In the genomic region with DNA sequence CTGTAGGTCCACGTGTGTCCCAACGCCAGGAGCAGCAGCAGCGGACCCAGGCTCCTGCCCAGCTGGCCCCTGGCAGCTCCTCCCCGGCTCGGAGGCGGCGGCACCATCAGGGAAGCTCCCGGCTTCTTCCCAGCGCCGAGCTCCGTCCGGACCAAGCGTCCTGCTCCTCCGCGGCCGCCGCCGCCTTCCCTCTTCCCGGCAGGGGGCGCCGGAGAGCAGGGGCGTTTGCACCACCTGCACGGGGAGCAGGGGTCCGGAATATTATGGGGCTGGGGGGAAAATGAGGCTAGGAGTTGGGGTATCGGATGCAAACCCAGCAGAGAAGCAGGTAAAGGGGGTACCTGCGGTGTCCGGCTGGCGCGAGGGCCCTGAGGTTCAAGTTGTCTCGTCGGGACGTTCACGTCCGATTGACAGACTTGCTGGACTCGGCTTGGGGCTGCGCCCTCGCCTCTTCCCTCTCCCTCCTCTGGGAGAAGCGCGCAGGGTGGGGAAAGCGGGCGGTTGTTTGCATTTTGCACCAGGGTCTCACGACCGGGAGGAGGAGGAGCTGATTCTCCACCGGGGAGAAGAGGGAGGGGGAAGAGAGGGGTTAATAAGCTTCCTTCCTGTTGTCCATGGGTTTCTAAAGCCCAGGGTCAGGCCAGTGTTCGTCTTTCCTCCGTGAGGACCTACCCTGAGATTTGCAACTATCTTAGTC, we compare ENCODE assay signal across 8 cellular contexts. TPM values are rescaled to one million over a fixed set of nuclear protein-coding genes. Genes with fewer than 3 reads are reported as not detected.
A peak's percentile ranks its signal among the peaks of the same experiment; 100 is the strongest.
DNase-seq lines count a peak whose midpoint lies in the region; ATAC-seq and TF ChIP-seq lines count a peak whose summit lies in the region.

A gene (minus strand): TSS at position 188 of the 697 bp plus-strand sequence.

- H3K79me2 ChIP-seq in fibroblast of lung (ENCODE audit: control insufficient read depth, insufficient read depth, low read length) (peaks cover 51% of the 10 kb centered on the region), neural cell (replicated peaks; ENCODE audit: insufficient read depth, low read length) (no peaks in the 10 kb centered on the region)

- CTCF ChIA-PET in WTC11 (lab: Charles Lee), result interaction anchor here (0.6 to 2.7 kb wide), 98 partner anchors 10 to 1495 kb away, joined by 3 to 128 read pairs (median 4); a partner anchor contains a TSS

- peak within 1 kb of the TSS; percentile 82 for H3K4me3 ChIP-seq in AG09309 (ENCODE audit: control insufficient read depth, low read depth, low read length)
- peak within 1 kb of the TSS; percentile 85 for H3K4me3 ChIP-seq in HUES6 (ENCODE audit: low read depth, low read length)
- peak within 1 kb of the TSS; percentile 70 to 94 (median 90) for H3K4me3 ChIP-seq in fibroblast of lung (replicated peaks in 1 of 4; ENCODE audit: control extremely low read depth in 1 of 4, insufficient read depth in 1 of 4, low read depth in 3 of 4, low read length in 4 of 4)
- peak within 1 kb of the TSS; percentile 79 for H3K4me3 ChIP-seq in neural cell (ENCODE audit: low read length)
- H3K4me3 ChIP-seq in urinary bladder (ENCODE audit: low read depth, low read length), result peak within 1 kb of the TSS; percentile 12

- no peaks in the 10 kb centered on the region for H3K9me3 ChIP-seq in HUES6 (ENCODE audit: control insufficient read depth, insufficient read depth, low read depth, low read length)
- H3K9me3 ChIP-seq in fibroblast of lung (ENCODE audit: control insufficient read depth, insufficient read depth, low read depth, low read length), result no peaks in the 10 kb centered on the region
- H3K9me3 ChIP-seq in neural cell (ENCODE audit: low read length), result no peaks in the 10 kb centered on the region

- peaks cover 3% of the 10 kb centered on the region for H3F3A ChIP-seq in neural cell (ENCODE audit: insufficient read depth, low read length, poor library complexity, severe bottlenecking)

- no peak for TF ChIP-seq EP300 in neural cell (conservative IDR thresholded peaks at IDR 0.05; ENCODE audit: poor library complexity, severe bottlenecking)

- WGBS in urinary bladder, result under 1% methylated on average over 46 of the region's 46 CpGs

- peaks cover 72% of the 10 kb centered on the region for H3K4me1 Mint-ChIP-seq in WTC11

- peak; percentile 98 for TF ChIP-seq CTCF in AG09309 (IDR thresholded peaks at IDR 0.05; ENCODE audit: control insufficient read depth, insufficient read depth, low read depth, low read length, missing control alignments)
- TF ChIP-seq CTCF in WTC11 (IDR thresholded peaks at IDR 0.05), result peak; percentile 95
- TF ChIP-seq CTCF in fibroblast of lung (conservative IDR thresholded peaks at IDR 0.05 in 1 of 2, IDR thresholded peaks at IDR 0.05 in 1 of 2; ENCODE audit: low read depth in 1 of 2, low read length in 2 of 2), result peak; percentile 82 to 95
- TF ChIP-seq CTCF in neural cell (IDR thresholded peaks at IDR 0.05; ENCODE audit: poor library complexity, severe bottlenecking), result peak; percentile 81

- peak within 1 kb of the TSS; percentile 72 for H3K4me3 Mint-ChIP-seq in WTC11

- H3K27ac ChIP-seq in HUES6 (ENCODE audit: low read depth, low read length), result no peak within 1 kb of the TSS
- peak within 1 kb of the TSS; percentile 92 for H3K27ac ChIP-seq in fibroblast of lung (ENCODE audit: insufficient read depth, low read length)
- H3K27ac ChIP-seq in neural cell (ENCODE audit: low read length), result no peak within 1 kb of the TSS
- no peak within 1 kb of the TSS for H3K27ac ChIP-seq in urinary bladder (ENCODE audit: low read depth)

- peak within 1 kb of the TSS; percentile 74 for H3K9ac ChIP-seq in HUES6 (ENCODE audit: low read length)
- H3K9ac ChIP-seq in fibroblast of lung (ENCODE audit: insufficient read depth, low read length), result peak within 1 kb of the TSS; percentile 89
- peak within 1 kb of the TSS; percentile 49 for H3K9ac ChIP-seq in neural cell (ENCODE audit: low read length)

- no peak within 1 kb of the TSS for H3K27ac Mint-ChIP-seq in WTC11

- H3K4me1 ChIP-seq in HUES6 (ENCODE audit: control insufficient read depth, insufficient read depth, low read length) (peaks cover 24% of the 10 kb centered on the region), fibroblast of lung (ENCODE audit: control insufficient read depth, extremely low read depth, insufficient read depth, low read length) (peaks cover 2% of the 10 kb centered on the region), urinary bladder (ENCODE audit: insufficient read depth) (no peaks in the 10 kb centered on the region)

- H3K9me2 ChIP-seq in neural cell (ENCODE audit: insufficient read depth, low read length), result no peaks in the 10 kb centered on the region

- peaks cover 64% of the 10 kb centered on the region for H3K27me3 Mint-ChIP-seq in WTC11 (ENCODE audit: low read depth)

- H3K36me3 Mint-ChIP-seq in WTC11, result no peaks in the 10 kb centered on the region

- H3K36me3 ChIP-seq in HUES6 (ENCODE audit: control insufficient read depth, insufficient read depth, low read length) (no peaks in the 10 kb centered on the region), fibroblast of lung (ENCODE audit: control insufficient read depth, insufficient read depth, low read length) (peaks cover 2% of the 10 kb centered on the region), neural cell (ENCODE audit: insufficient read depth, low read length) (no peaks in the 10 kb centered on the region), urinary bladder (ENCODE audit: insufficient read depth) (no peaks in the 10 kb centered on the region)

- POLR2A ChIA-PET in WTC11 (lab: Charles Lee), result interaction anchor here (1.0 to 1.8 kb wide), 5 partner anchors 17 to 237 kb away, joined by 3 to 7 read pairs (median 4); a partner anchor contains a TSS

- H2AFZ ChIP-seq in fibroblast of lung (ENCODE audit: low read length) (peak within 1 kb of the TSS; percentile 65), neural cell (ENCODE audit: low read depth, low read length) (peak within 1 kb of the TSS; percentile 3)

- H3K9me3 Mint-ChIP-seq in WTC11, result no peaks in the 10 kb centered on the region

- peak; percentile 72 for ATAC-seq in GM18868 (IDR thresholded peaks at IDR 0.05; ENCODE audit: unreplicated experiment)
- peak; percentile 80 for ATAC-seq in WTC11
- ATAC-seq in HG03108 (IDR thresholded peaks at IDR 0.05; ENCODE audit: unreplicated experiment), result no peak

- H4K20me1 ChIP-seq in fibroblast of lung (ENCODE audit: control insufficient read depth, extremely low read depth, insufficient read depth, low read length) (no peaks in the 10 kb centered on the region), neural cell (ENCODE audit: insufficient read depth) (no peaks in the 10 kb centered on the region)

- peak; percentile 44 for TF ChIP-seq RAD21 in neural cell (conservative IDR thresholded peaks at IDR 0.05)

- H3K4me2 ChIP-seq in fibroblast of lung (ENCODE audit: extremely low read depth, insufficient read depth, low read length) (peak within 1 kb of the TSS; percentile 88), neural cell (ENCODE audit: low read length) (peak within 1 kb of the TSS; percentile 75)

- H3K27me3 ChIP-seq in HUES6 (ENCODE audit: control insufficient read depth, insufficient read depth, low read length), result peaks cover 60% of the 10 kb centered on the region
- H3K27me3 ChIP-seq in fibroblast of lung (ENCODE audit: control insufficient read depth, insufficient read depth, low read length), result no peaks in the 10 kb centered on the region
- H3K27me3 ChIP-seq in neural cell (ENCODE audit: insufficient read depth, low read depth, low read length), result peaks cover 62% of the 10 kb centered on the region

- DNase-seq in AG09309 (ENCODE audit: low read depth), result no peak
- peak; percentile 92 for DNase-seq in WTC11 (ENCODE audit: low spot score)
- DNase-seq in fibroblast of lung (ENCODE audit: low read depth in 2 of 2), result peak; percentile 71 to 81

TF ChIP-seq in WTC11, 78 proteins besides CTCF, POLR2A, EP300 and RAD21 (continues in another document):
- TF ChIP-seq, protein P1, sequence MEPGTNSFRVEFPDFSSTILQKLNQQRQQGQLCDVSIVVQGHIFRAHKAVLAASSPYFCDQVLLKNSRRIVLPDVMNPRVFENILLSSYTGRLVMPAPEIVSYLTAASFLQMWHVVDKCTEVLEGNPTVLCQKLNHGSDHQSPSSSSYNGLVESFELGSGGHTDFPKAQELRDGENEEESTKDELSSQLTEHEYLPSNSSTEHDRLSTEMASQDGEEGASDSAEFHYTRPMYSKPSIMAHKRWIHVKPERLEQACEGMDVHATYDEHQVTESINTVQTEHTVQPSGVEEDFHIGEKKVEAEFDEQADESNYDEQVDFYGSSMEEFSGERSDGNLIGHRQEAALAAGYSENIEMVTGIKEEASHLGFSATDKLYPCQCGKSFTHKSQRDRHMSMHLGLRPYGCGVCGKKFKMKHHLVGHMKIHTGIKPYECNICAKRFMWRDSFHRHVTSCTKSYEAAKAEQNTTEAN (CRISPR knock-in tag; IDR thresholded peaks at IDR 0.05), result no peak

TF ChIP-seq in neural cell, 6 proteins besides CTCF, POLR2A, EP300 and RAD21 (continues in another document):
- TF ChIP-seq, protein P2, sequence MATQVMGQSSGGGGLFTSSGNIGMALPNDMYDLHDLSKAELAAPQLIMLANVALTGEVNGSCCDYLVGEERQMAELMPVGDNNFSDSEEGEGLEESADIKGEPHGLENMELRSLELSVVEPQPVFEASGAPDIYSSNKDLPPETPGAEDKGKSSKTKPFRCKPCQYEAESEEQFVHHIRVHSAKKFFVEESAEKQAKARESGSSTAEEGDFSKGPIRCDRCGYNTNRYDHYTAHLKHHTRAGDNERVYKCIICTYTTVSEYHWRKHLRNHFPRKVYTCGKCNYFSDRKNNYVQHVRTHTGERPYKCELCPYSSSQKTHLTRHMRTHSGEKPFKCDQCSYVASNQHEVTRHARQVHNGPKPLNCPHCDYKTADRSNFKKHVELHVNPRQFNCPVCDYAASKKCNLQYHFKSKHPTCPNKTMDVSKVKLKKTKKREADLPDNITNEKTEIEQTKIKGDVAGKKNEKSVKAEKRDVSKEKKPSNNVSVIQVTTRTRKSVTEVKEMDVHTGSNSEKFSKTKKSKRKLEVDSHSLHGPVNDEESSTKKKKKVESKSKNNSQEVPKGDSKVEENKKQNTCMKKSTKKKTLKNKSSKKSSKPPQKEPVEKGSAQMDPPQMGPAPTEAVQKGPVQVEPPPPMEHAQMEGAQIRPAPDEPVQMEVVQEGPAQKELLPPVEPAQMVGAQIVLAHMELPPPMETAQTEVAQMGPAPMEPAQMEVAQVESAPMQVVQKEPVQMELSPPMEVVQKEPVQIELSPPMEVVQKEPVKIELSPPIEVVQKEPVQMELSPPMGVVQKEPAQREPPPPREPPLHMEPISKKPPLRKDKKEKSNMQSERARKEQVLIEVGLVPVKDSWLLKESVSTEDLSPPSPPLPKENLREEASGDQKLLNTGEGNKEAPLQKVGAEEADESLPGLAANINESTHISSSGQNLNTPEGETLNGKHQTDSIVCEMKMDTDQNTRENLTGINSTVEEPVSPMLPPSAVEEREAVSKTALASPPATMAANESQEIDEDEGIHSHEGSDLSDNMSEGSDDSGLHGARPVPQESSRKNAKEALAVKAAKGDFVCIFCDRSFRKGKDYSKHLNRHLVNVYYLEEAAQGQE (IDR thresholded peaks at IDR 0.05; ENCODE audit: borderline replicate concordance), result no peak

RNA-seq across cellular contexts. Expression of the gene that starts here (rescaled TPM):
- 8.0 to 9.7 TPM (median 9.7 TPM) in 3 replicates for total RNA-seq in WTC11 (2021)
- total RNA-seq in fibroblast of lung, result 60.9 and 122 TPM in 2 replicates
- 122 and 178 TPM in 2 replicates for polyA plus RNA-seq in fibroblast of lung
- 141 and 169 TPM in 2 replicates for polyA plus RNA-seq in fibroblast of lung (2012)
- polyA minus RNA-seq in fibroblast of lung (ENCODE audit: low replicate concordance), result 94.6 and 298 TPM in 2 replicates
- 0.19 TPM in 1 of 2 replicates, not detected in the other for polyA plus RNA-seq in neural cell
- 0.69 and 1.7 TPM in 2 replicates for polyA minus RNA-seq in neural cell
- 4.2 TPM for total RNA-seq in urinary bladder
- polyA plus RNA-seq in urinary bladder, result 0.37 TPM

Comparison
In these comparisons a context has a peak if more than half of its experiments do, and no peak if none do; other contexts are left out.
1. RNA of the gene that starts here (polyA plus RNA-seq): 122 to 178 TPM in fibroblast of lung; 0.37 TPM in urinary bladder (single experiment) and 0.19 TPM in neural cell; every median in the first group is over 10 times any median in the second.
2. H3K4me3 ChIP-seq: peak in every context shown above with its lines; median percentile 90 in fibroblast of lung; 85 in HUES6; 82 in AG09309; 79 in neural cell; 12 in urinary bladder.
3. Peak in every context shown above with its lines, with median percentiles within 50 percentile points of each other: CTCF ChIP-seq and H3K9ac ChIP-seq.